ENCODE assay signal across 15 cellular contexts in the genomic region with DNA sequence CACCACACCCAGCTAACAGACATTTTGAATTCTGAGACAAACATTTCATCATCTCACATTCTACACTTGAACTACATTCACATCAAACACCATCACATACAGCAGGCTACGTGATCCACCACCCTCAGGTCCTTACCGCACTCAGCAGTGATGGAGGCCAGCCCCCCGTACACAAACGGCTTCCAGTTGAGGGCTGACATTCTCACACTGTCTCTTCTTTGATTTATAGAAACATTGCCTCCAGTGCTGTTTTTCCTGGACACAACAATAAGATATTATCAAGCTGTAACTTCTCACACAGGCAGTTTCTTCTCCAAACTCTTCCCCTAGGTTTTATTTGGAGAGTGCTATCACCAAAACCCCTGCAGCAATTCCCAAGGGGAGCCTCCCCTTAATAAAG.
"Had no signal": no experiment of that assay in that cellular context is flagged by ENCODE, and none has a peak within 500 bp of the region (broad histone marks: within the 10 kb centered on the region; RNA-seq: fewer than 3 reads in every experiment).

No MANE protein-coding gene starts in this region.

- H3K27ac Mint-ChIP-seq: activated CD4-positive, alpha-beta memory T cell treated with anti-CD3 and anti-CD28 coated beads for 36 hours; activated T-cell treated with anti-CD3 and anti-CD28 coated beads, Interleukin-2, amount 50 U/mL, for 72 hours had no signal

- H3K36me3 ChIP-seq: colonic mucosa had no signal

- H3K9me3 ChIP-seq: colonic mucosa, mucosa of descending colon had no signal

- H3K27me3 ChIP-seq: colonic mucosa had no signal

- H3K27me3 Mint-ChIP-seq: activated CD4-positive, alpha-beta memory T cell treated with anti-CD3 and anti-CD28 coated beads for 36 hours; natural killer cell treated with Interleukin-12 subunit alpha and Interleukin-12 subunit beta and Interleukin-15 and Interleukin-18, amount 100 ng/mL, for 72 hours had no signal

- H3K27ac ChIP-seq: colonic mucosa had no signal

- H3K4me3 Mint-ChIP-seq: activated CD4-positive, alpha-beta memory T cell treated with anti-CD3 and anti-CD28 coated beads for 36 hours; activated T-cell treated with anti-CD3 and anti-CD28 coated beads, Interleukin-2, amount 50 U/mL, for 72 hours; natural killer cell treated with Interleukin-12 subunit alpha and Interleukin-12 subunit beta and Interleukin-15 and Interleukin-18, amount 100 ng/mL, for 72 hours had no signal

- H3K4me1 ChIP-seq: colonic mucosa had no signal

- ATAC-seq: activated T-cell treated with anti-CD3 and anti-CD28 coated beads, Interleukin-2, amount 50 U/mL, for 72 hours; mucosa of descending colon; natural killer cell treated with Interleukin-12 subunit alpha and Interleukin-12 subunit beta and Interleukin-15 and Interleukin-18, amount 100 ng/mL, for 72 hours had no signal

- H3K9me3 Mint-ChIP-seq: activated CD4-positive, alpha-beta memory T cell treated with anti-CD3 and anti-CD28 coated beads for 36 hours; activated T-cell treated with anti-CD3 and anti-CD28 coated beads, Interleukin-2, amount 50 U/mL, for 72 hours; natural killer cell treated with Interleukin-12 subunit alpha and Interleukin-12 subunit beta and Interleukin-15 and Interleukin-18, amount 100 ng/mL, for 72 hours had no signal

- H3K4me3 ChIP-seq: colonic mucosa, mucosa of descending colon had no signal

- FAIRE-seq: astrocyte had no signal

- DNase-seq: activated CD4-positive, alpha-beta memory T cell treated with anti-CD3 and anti-CD28 coated beads for 36 hours; activated CD4-positive, CD25-positive, alpha-beta regulatory T cell treated with anti-CD3 and anti-CD28 coated beads, Interleukin-2, amount 50 U/mL, for 72 hours; activated CD8-positive, alpha-beta memory T cell treated with anti-CD3 and anti-CD28 coated beads, Interleukin-2, amount 50 U/mL, for 4 hours; activated naive CD4-positive, alpha-beta T cell; activated T-cell treated with anti-CD3 and anti-CD28 coated beads, Interleukin-2, amount 50 U/mL, for 72 hours; colonic mucosa; effector CD4-positive, alpha-beta T cell; hypothalamus; mucosa of descending colon; SIG-M5; stimulated activated CD4-positive, alpha-beta T cell treated with anti-CD3 and anti-CD28 coated beads, Interleukin-2, amount 100 ng/mL, for 48 hours; stimulated activated CD8-positive, alpha-beta memory T cell treated with anti-CD3 and anti-CD28 coated beads, Interleukin-4, amount 100 ng/mL, for 48 hours; SW 1271 had no signal
